12 cellular contexts compared by ENCODE assay signal in genomic region chr4:103451341-103451740, GRCh38.
"Had no signal": no experiment of that assay in that cellular context is flagged by ENCODE, and none has a peak within 500 bp of the region (broad histone marks: within the 10 kb centered on the region; RNA-seq: fewer than 3 reads in every experiment).

No MANE protein-coding gene starts in this region.

- H3K36me3 ChIP-seq: brain microvascular endothelial cell, esophagus muscularis mucosa, left lung, tibial artery had no signal

- H3K4me3 Mint-ChIP-seq: activated naive CD8-positive, alpha-beta T cell treated with anti-CD3 and anti-CD28 coated beads for 36 hours; endodermal cell; memory B cell had no signal

- H3K4me3 ChIP-seq: esophagus muscularis mucosa, left lung, skin epidermis, tibial artery had no signal

- H3K27ac Mint-ChIP-seq: activated naive CD8-positive, alpha-beta T cell treated with anti-CD3 and anti-CD28 coated beads for 36 hours; endodermal cell; memory B cell had no signal

- H3K36me3 Mint-ChIP-seq: activated naive CD8-positive, alpha-beta T cell treated with anti-CD3 and anti-CD28 coated beads for 36 hours; memory B cell had no signal

- H3K4me1 ChIP-seq: esophagus muscularis mucosa, left lung, tibial artery had no signal

- H3K9me3 ChIP-seq: tibial artery had no signal

- H3K27me3 ChIP-seq: brain microvascular endothelial cell, esophagus muscularis mucosa, left lung, tibial artery had no signal

- DNase-seq: activated effector memory CD4-positive, alpha-beta T cell treated with Interleukin-2 at 50 U/mL for 16 hours; activated naive CD8-positive, alpha-beta T cell treated with anti-CD3 and anti-CD28 coated beads for 36 hours; activated T-cell treated with anti-CD3 and anti-CD28 coated beads, Interleukin-2, amount 50 U/mL, for 1 hour; brain microvascular endothelial cell; endodermal cell; left lung; retina; tibial artery had no signal

- H3K27ac ChIP-seq: brain microvascular endothelial cell, esophagus muscularis mucosa, left lung, skin epidermis, tibial artery had no signal

- FAIRE-seq: islet of Langerhans had no signal

- H3K4me1 Mint-ChIP-seq: activated naive CD8-positive, alpha-beta T cell treated with anti-CD3 and anti-CD28 coated beads for 36 hours; memory B cell had no signal

- H3K9me3 Mint-ChIP-seq: activated naive CD8-positive, alpha-beta T cell treated with anti-CD3 and anti-CD28 coated beads for 36 hours had no signal

- H3K27me3 Mint-ChIP-seq: activated naive CD8-positive, alpha-beta T cell treated with anti-CD3 and anti-CD28 coated beads for 36 hours; memory B cell had no signal
